ENCODE assay signal across 14 cellular contexts in the genomic region with DNA sequence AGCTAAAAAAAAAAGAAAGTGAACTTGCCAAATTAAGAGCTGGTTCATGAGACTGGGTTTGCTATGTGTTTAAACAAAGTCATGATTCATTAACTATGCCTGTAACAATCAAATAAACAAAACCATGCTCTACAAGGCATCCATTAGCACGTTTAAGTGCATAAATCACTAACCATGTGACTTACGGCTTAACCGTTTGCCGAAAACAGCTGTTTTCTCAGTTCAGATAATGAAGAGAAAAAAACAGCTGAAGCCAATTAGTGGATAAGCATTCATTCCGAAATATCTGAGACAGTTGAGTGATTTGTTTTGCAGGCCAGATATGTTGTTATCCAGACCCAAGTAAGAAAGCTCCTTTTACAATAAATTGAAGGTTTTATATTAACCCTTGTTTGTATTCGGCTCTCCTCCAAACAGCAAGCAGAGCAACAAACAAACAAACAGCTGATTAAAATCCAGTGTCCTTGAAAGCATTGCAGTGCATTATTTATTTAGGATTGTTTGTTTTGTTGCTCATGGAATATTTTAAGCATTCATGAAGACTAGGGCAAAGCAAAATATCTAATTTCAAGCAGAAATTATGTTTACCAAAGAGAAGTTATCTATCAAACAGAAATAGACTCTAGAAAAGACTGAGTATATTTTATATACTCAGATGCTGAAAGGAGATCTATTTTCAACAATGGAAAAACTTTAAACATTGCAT.
DNase-seq lines count a peak whose midpoint lies in the region; ATAC-seq, FAIRE-seq and TF ChIP-seq lines count a peak whose summit lies in the region.
"Had no signal": no experiment of that assay in that cellular context is flagged by ENCODE, and none has a peak within 500 bp of the region (broad histone marks: within the 10 kb centered on the region; RNA-seq: fewer than 3 reads in every experiment).

No MANE protein-coding gene starts in this region.

- no peak overlapping the region for H3K56ac ChIP-seq in IMR-90 (ENCODE audit: extremely low read depth, insufficient read depth, low read length)

- CTCF ChIA-PET in IMR-90 (lab: Yijun Ruan, JAX) = interaction anchor here (0.6 to 1.2 kb wide), 2 partner anchors 12 to 566 kb away, joined by 3 to 4 read pairs; no protein-coding TSS in a partner anchor

- no TSS peak for BruUV-seq in IMR-90 (replicated peaks; lab: Mats Ljungman, UMichigan)

- H3K4me3 ChIP-seq in AG09309 (ENCODE audit: control insufficient read depth, low read depth, low read length) (no peak overlapping the region), IMR-90 (ENCODE audit: insufficient read depth, low read depth, low read length) (no peak overlapping the region), hepatocyte (no peak overlapping the region)
- H3K4me3 ChIP-seq: right atrium auricular region had no signal

- DNase-seq in AG09309 (ENCODE audit: low read depth) (peak; percentile 58), IMR-90 (peak; percentile 64), SK-N-DZ (ENCODE audit: low spot score) (peak; percentile 44), hepatocyte (ENCODE audit: low spot score) (no peak), GM19239 (ENCODE audit: insufficient read length, low spot score) (no peak)
- DNase-seq: activated CD8-positive, alpha-beta T cell treated with anti-CD3 and anti-CD28 coated beads for 36 hours; activated naive CD8-positive, alpha-beta T cell treated with anti-CD3 and anti-CD28 coated beads for 36 hours; GOT3; left colon; NCI-H1092 treated with DMSO at 0.1 percent for 48 hours had no signal

- H3K23ac ChIP-seq in IMR-90 (ENCODE audit: low read depth, low read length) = no peak overlapping the region

- H3K27me3 ChIP-seq in IMR-90 (ENCODE audit: control insufficient read depth, insufficient read depth, low read length) (no peaks in the 10 kb centered on the region), hepatocyte (no peaks in the 10 kb centered on the region)
- H3K27me3 ChIP-seq: right atrium auricular region had no signal

- peak overlapping the region; percentile 41 for H2BK5ac ChIP-seq in IMR-90 (ENCODE audit: low read depth, low read length, poor library complexity, severe bottlenecking)

- intact Hi-C loops in IMR-90 (cut with micrococcal nuclease) = no loop called here

- peak; percentile 73 for ATAC-seq in IMR-90 (ENCODE audit: low read depth)
- no peak for ATAC-seq in HG03280 (IDR thresholded peaks at IDR 0.05; ENCODE audit: unreplicated experiment)
- ATAC-seq in GM21360 (IDR thresholded peaks at IDR 0.05; ENCODE audit: unreplicated experiment) = no peak
- no peak for ATAC-seq in GM18505 (IDR thresholded peaks at IDR 0.05; ENCODE audit: unreplicated experiment)
- ATAC-seq: activated CD8-positive, alpha-beta T cell treated with anti-CD3 and anti-CD28 coated beads for 36 hours; left colon had no signal

- no peak overlapping the region for H2AK5ac ChIP-seq in IMR-90 (ENCODE audit: low read depth, low read length)

- H3K79me2 ChIP-seq in hepatocyte = no peaks in the 10 kb centered on the region

- H2AK9ac ChIP-seq in IMR-90 (replicated peaks; ENCODE audit: low read depth, low read length, poor library complexity) = no peak overlapping the region

- no peak overlapping the region for H4K5ac ChIP-seq in IMR-90 (ENCODE audit: low read depth, low read length)

- in situ Hi-C loops in IMR-90 (cut with MboI; ENCODE audit: low sequenced_read_pairs) = no loop called here

- TF ChIP-seq RAD21 in IMR-90 (IDR thresholded peaks at IDR 0.05; ENCODE audit: low read length) = no peak

- H2BK20ac ChIP-seq in IMR-90 (ENCODE audit: low read depth, low read length) = 0 out of 2 replicates have a peak overlapping the region, but pooled peaks have one; percentile 6

- dilution Hi-C loops in IMR-90 (cut with HindIII; ENCODE audit: low sequenced_read_pairs, unreplicated experiment) = no loop called here

- H4K8ac ChIP-seq in IMR-90 (ENCODE audit: low read depth in 2 of 2, low read length in 2 of 2) = no peak overlapping the region

- no peak overlapping the region for H3K14ac ChIP-seq in IMR-90 (replicated peaks; ENCODE audit: low read depth, low read length)

- H3K9me2 ChIP-seq in hepatocyte (replicated peaks; ENCODE audit: insufficient read depth) = no peaks in the 10 kb centered on the region

- H4K20me1 ChIP-seq in IMR-90 (ENCODE audit: insufficient read depth, low read length) = no peaks in the 10 kb centered on the region
- no peaks in the 10 kb centered on the region for H4K20me1 ChIP-seq in hepatocyte (ENCODE audit: insufficient read depth, poor library complexity, severe bottlenecking)

- POLR2A ChIA-PET in IMR-90 (lab: Charles Lee; ENCODE audit: unreplicated experiment) = no interaction called here

- H3K27ac ChIP-seq in IMR-90 (ENCODE audit: insufficient read depth, low read length) = no peak overlapping the region
- peak overlapping the region; percentile 20 for H3K27ac ChIP-seq in hepatocyte
- H3K27ac ChIP-seq: right atrium auricular region had no signal

- H2AFZ ChIP-seq in IMR-90 (replicated peaks; ENCODE audit: low read length, poor library complexity) = no peak overlapping the region
- H2AFZ ChIP-seq in hepatocyte = no peak overlapping the region

- WGBS in IMR-90 (ENCODE audit: extremely low coverage in 2 of 2, insufficient read length in 1 of 2), 2 experiments = no CpG with 5 or more reads among the region's 6 CpGs
- 29% methylated on average over 6 of the region's 6 CpGs for WGBS in hepatocyte (ENCODE audit: low lambda C conversion rate, missing lambda C conversion rate)

- no peak overlapping the region for H3K9ac ChIP-seq in IMR-90 (ENCODE audit: low read depth, low read length)

- no peak for TF ChIP-seq CTCF in AG09309 (IDR thresholded peaks at IDR 0.05; ENCODE audit: control insufficient read depth, insufficient read depth, low read depth, low read length, missing control alignments)
- no peak for TF ChIP-seq CTCF in IMR-90 (conservative IDR thresholded peaks at IDR 0.05; ENCODE audit: low read depth, low read length)
- no peak for TF ChIP-seq CTCF in hepatocyte (IDR thresholded peaks at IDR 0.05; ENCODE audit: poor library complexity)

- H3K4ac ChIP-seq in IMR-90 (ENCODE audit: low read depth, low read length) = no peak overlapping the region

- H3K79me1 ChIP-seq in IMR-90 (ENCODE audit: low read depth in 1 of 2, low read length in 2 of 2) = no peaks in the 10 kb centered on the region

- H2BK120ac ChIP-seq in IMR-90 (ENCODE audit: low read depth, low read length) = no peak overlapping the region

- H3K4me2 ChIP-seq in IMR-90 (ENCODE audit: low read depth, low read length) (peak overlapping the region; percentile 14; the same call in 1 of the 2 replicates), hepatocyte (peak overlapping the region; percentile 43)

- H3K18ac ChIP-seq in IMR-90 (ENCODE audit: low read depth, low read length) = peak overlapping the region; percentile 51; the same call in 1 of the 2 replicates

- no peak for FAIRE-seq in GM19239 (lab: Jason Lieb, UNC)

- no peak overlapping the region for H4K91ac ChIP-seq in IMR-90 (ENCODE audit: insufficient read depth, low read depth, low read length)

- H3K4me1 ChIP-seq in IMR-90 (ENCODE audit: control insufficient read depth, insufficient read depth, low read length) = no peaks in the 10 kb centered on the region; the same call in 1 of the 2 replicates
- H3K4me1 ChIP-seq in hepatocyte (ENCODE audit: insufficient read depth) = peaks cover 12% of the 10 kb centered on the region

- H2BK15ac ChIP-seq in IMR-90 (ENCODE audit: low read depth, low read length) = no peak overlapping the region

- no peaks in the 10 kb centered on the region for H3K36me3 ChIP-seq in IMR-90 (ENCODE audit: control insufficient read depth, insufficient read depth, low read length)
- H3K36me3 ChIP-seq in hepatocyte (replicated peaks; ENCODE audit: insufficient read depth, low read depth) = no peaks in the 10 kb centered on the region
- H3K36me3 ChIP-seq: right atrium auricular region had no signal

- H3K9me3 ChIP-seq in IMR-90 (ENCODE audit: control insufficient read depth, insufficient read depth, low read length) (no peaks in the 10 kb centered on the region; the same call in 1 of the 2 replicates), hepatocyte (ENCODE audit: low read depth) (no peaks in the 10 kb centered on the region)
- H3K9me3 ChIP-seq: right atrium auricular region had no signal

- TF ChIP-seq POLR2A in IMR-90 (IDR thresholded peaks at IDR 0.05; ENCODE audit: low read depth, low read length) = no peak
- TF ChIP-seq POLR2A in GM18505 (IDR thresholded peaks at IDR 0.05; ENCODE audit: borderline replicate concordance, extremely low read depth, insufficient read depth, insufficient read length) = no peak

- H3K9me1 ChIP-seq in IMR-90 (ENCODE audit: insufficient read depth, low read length) = peaks cover 4% of the 10 kb centered on the region; the same call in 1 of the 2 replicates

TF ChIP-seq in IMR-90, 13 proteins besides CTCF, POLR2A, EP300 and RAD21:
- TF ChIP-seq USF2 (IDR thresholded peaks at IDR 0.05; ENCODE audit: low read depth, low read length) (peak; percentile 47), BHLHE40 (IDR thresholded peaks at IDR 0.05; ENCODE audit: low read depth, low read length) (peak; percentile 78), RCOR1 (IDR thresholded peaks at IDR 0.05; ENCODE audit: insufficient replicate concordance, low read length) (no peak)

Comparison
In these comparisons a context has a peak if more than half of its experiments do, and no peak if none do; other contexts are left out.
1. DNase-seq: peak in AG09309 (single experiment), IMR-90 (single experiment) and SK-N-DZ (single experiment); none in hepatocyte (single experiment) and GM19239 (single experiment).